In the genomic region with DNA sequence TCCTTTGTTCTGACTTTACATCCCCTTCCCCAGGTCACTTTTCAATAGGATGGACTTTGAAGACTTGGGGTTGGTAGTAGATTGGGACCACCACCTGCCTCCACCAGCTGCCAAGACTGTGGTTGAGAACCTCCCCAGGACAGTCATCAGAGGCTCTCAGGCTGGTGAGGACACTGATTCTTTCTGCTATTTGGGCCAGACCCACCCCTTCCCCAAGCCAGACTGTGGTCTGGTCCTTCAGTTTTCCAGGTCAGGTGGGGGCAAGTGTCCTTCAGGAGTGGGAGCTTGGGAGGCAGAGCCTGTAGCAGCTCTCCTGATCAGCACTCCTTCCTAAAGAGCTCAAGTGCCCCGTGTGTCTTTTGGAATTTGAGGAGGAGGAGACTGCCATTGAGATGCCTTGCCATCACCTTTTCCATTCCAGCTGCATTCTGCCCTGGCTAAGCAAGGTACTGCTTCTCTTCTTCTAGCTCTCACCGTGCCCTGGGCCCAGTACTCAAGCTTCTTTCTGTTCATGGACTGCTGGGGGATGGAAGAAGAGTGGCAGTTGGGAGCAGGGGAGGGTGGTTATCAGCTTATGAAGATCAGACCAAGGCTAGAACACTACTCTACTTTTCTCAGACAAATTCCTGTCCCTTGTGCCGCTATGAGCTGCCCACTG, we compare ENCODE assay signal across 9 cellular contexts. TPM values are rescaled to one million over a fixed set of nuclear protein-coding genes. Genes with fewer than 3 reads are reported as not detected.
DNase-seq lines count a peak whose midpoint lies in the region; ATAC-seq, FAIRE-seq and TF ChIP-seq lines count a peak whose summit lies in the region.
"Had no signal": no experiment of that assay in that cellular context is flagged by ENCODE, and none has a peak within 500 bp of the region (broad histone marks: within the 10 kb centered on the region; RNA-seq: fewer than 3 reads in every experiment).

No MANE protein-coding gene starts in this region.

- no peaks in the 10 kb centered on the region for H3K9me3 Mint-ChIP-seq in WTC11

- TF ChIP-seq CTCF in WTC11 (IDR thresholded peaks at IDR 0.05) (no peak), hepatocyte (IDR thresholded peaks at IDR 0.05; ENCODE audit: poor library complexity) (no peak), smooth muscle cell (IDR thresholded peaks at IDR 0.05; ENCODE audit: borderline replicate concordance, insufficient read depth, poor library complexity, severe bottlenecking) (no peak)

- H3K9me3 ChIP-seq in HAP-1 (no peaks in the 10 kb centered on the region), hepatocyte (ENCODE audit: low read depth) (no peaks in the 10 kb centered on the region), smooth muscle cell (replicated peaks; ENCODE audit: low read depth) (no peaks in the 10 kb centered on the region)

- H3K27ac ChIP-seq in hepatocyte = peak overlapping the region; percentile 75
- H3K27ac ChIP-seq in smooth muscle cell (ENCODE audit: low read depth) = no peak overlapping the region

- peak overlapping the region; percentile 82 for H3K9ac ChIP-seq in smooth muscle cell (ENCODE audit: low read depth)

- FAIRE-seq in frontal cortex (lab: Jason Lieb, UNC) = no peak
- FAIRE-seq: endometrium had no signal

- H3K79me2 ChIP-seq in hepatocyte (peaks cover 26% of the 10 kb centered on the region), smooth muscle cell (ENCODE audit: low read depth) (peaks cover 18% of the 10 kb centered on the region)

- peaks cover 5% of the 10 kb centered on the region for H4K20me1 ChIP-seq in hepatocyte (ENCODE audit: insufficient read depth, poor library complexity, severe bottlenecking)
- peaks cover 15% of the 10 kb centered on the region for H4K20me1 ChIP-seq in smooth muscle cell (ENCODE audit: low read depth)

- POLR2A ChIA-PET in WTC11 (lab: Charles Lee) = no interaction called here

- peaks cover 15% of the 10 kb centered on the region for H3K4me1 Mint-ChIP-seq in WTC11

- 67% methylated on average over 3 of the region's 3 CpGs for WGBS in hepatocyte (ENCODE audit: low lambda C conversion rate, missing lambda C conversion rate)
- WGBS in smooth muscle cell (ENCODE audit: low lambda C conversion rate) = 67% methylated on average over 3 of the region's 3 CpGs

- CTCF ChIA-PET in WTC11 (lab: Charles Lee) = interaction anchor here (1.9 kb wide), 1 partner anchor 40 kb away, joined by 9 read pairs; no protein-coding TSS in a partner anchor

- H3K27me3 ChIP-seq in HAP-1 (ENCODE audit: low read depth) (no peaks in the 10 kb centered on the region), hepatocyte (no peaks in the 10 kb centered on the region), smooth muscle cell (ENCODE audit: low read depth) (no peaks in the 10 kb centered on the region)

- H3K4me1 ChIP-seq in HAP-1 (peaks cover 7% of the 10 kb centered on the region; the same call in 1 of the 2 replicates), hepatocyte (ENCODE audit: insufficient read depth) (peaks cover 10% of the 10 kb centered on the region), smooth muscle cell (ENCODE audit: low read depth) (peaks cover 7% of the 10 kb centered on the region)

- peak overlapping the region; percentile 98 for H3K4me3 Mint-ChIP-seq in WTC11

- H2AFZ ChIP-seq in hepatocyte = no peak overlapping the region
- no peak overlapping the region for H2AFZ ChIP-seq in smooth muscle cell (ENCODE audit: low read depth)

- in situ Hi-C loops in HAP-1 (cut with MboI; ENCODE audit: low sequenced_read_pairs) = no loop called here

- H3K4me3 ChIP-seq in HAP-1 = peak overlapping the region; percentile 73
- H3K4me3 ChIP-seq in hepatocyte = peak overlapping the region; percentile 42
- H3K4me3 ChIP-seq in smooth muscle cell = peak overlapping the region; percentile 66

- DNase-seq in HAP-1 (ENCODE audit: low spot score in 2 of 2) = no peak
- no peak for DNase-seq in WTC11 (ENCODE audit: low spot score)
- DNase-seq in hepatocyte (ENCODE audit: low spot score) = no peak
- DNase-seq in smooth muscle cell (lab: John Stamatoyannopoulos, UW; ENCODE audit: unreplicated experiment) = no peak
- no peak for DNase-seq in frontal cortex (ENCODE audit: low spot score in 2 of 2)
- DNase-seq in NOMO-1 treated with DMSO at 0.1 percent for 48 hours (lab: John Stamatoyannopoulos, UW; ENCODE audit: unreplicated experiment) = no peak
- no peak for DNase-seq in NCI-H774 (lab: John Stamatoyannopoulos, UW)
- no peak for DNase-seq in effector CD4-positive, alpha-beta T cell

- no peak for ATAC-seq in WTC11

- no peaks in the 10 kb centered on the region for H3K9me2 ChIP-seq in hepatocyte (replicated peaks; ENCODE audit: insufficient read depth)

- no peak overlapping the region for H3K27ac Mint-ChIP-seq in WTC11

- H3K36me3 ChIP-seq in HAP-1 (replicated peaks) = peaks cover 26% of the 10 kb centered on the region
- no peaks in the 10 kb centered on the region for H3K36me3 ChIP-seq in hepatocyte (replicated peaks; ENCODE audit: insufficient read depth, low read depth)
- H3K36me3 ChIP-seq in smooth muscle cell (ENCODE audit: low read depth) = no peaks in the 10 kb centered on the region

- H3K36me3 Mint-ChIP-seq in WTC11 = peaks cover 16% of the 10 kb centered on the region

- no peaks in the 10 kb centered on the region for H3F3A ChIP-seq in smooth muscle cell (ENCODE audit: low read depth)

- H3K4me2 ChIP-seq in hepatocyte (peak overlapping the region; percentile 80), smooth muscle cell (peak overlapping the region; percentile 86)

- H3K27me3 Mint-ChIP-seq in WTC11 (ENCODE audit: low read depth) = no peaks in the 10 kb centered on the region; the same call in 1 of the 2 replicates

TF ChIP-seq in WTC11, 78 proteins besides CTCF, POLR2A, EP300 and RAD21 (continues in another document):
- TF ChIP-seq NFATC4 (CRISPR knock-in tag; IDR thresholded peaks at IDR 0.05) (no peak), PREB (CRISPR knock-in tag; IDR thresholded peaks at IDR 0.05; ENCODE audit: borderline replicate concordance) (no peak)
- TF ChIP-seq, protein P1, sequence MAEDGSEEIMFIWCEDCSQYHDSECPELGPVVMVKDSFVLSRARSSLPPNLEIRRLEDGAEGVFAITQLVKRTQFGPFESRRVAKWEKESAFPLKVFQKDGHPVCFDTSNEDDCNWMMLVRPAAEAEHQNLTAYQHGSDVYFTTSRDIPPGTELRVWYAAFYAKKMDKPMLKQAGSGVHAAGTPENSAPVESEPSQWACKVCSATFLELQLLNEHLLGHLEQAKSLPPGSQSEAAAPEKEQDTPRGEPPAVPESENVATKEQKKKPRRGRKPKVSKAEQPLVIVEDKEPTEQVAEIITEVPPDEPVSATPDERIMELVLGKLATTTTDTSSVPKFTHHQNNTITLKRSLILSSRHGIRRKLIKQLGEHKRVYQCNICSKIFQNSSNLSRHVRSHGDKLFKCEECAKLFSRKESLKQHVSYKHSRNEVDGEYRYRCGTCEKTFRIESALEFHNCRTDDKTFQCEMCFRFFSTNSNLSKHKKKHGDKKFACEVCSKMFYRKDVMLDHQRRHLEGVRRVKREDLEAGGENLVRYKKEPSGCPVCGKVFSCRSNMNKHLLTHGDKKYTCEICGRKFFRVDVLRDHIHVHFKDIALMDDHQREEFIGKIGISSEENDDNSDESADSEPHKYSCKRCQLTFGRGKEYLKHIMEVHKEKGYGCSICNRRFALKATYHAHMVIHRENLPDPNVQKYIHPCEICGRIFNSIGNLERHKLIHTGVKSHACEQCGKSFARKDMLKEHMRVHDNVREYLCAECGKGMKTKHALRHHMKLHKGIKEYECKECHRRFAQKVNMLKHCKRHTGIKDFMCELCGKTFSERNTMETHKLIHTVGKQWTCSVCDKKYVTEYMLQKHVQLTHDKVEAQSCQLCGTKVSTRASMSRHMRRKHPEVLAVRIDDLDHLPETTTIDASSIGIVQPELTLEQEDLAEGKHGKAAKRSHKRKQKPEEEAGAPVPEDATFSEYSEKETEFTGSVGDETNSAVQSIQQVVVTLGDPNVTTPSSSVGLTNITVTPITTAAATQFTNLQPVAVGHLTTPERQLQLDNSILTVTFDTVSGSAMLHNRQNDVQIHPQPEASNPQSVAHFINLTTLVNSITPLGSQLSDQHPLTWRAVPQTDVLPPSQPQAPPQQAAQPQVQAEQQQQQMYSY (CRISPR knock-in tag; IDR thresholded peaks at IDR 0.05) = no peak

RNA-seq across cellular contexts. Expression of gene RNF181, which starts 1.1 kb away (rescaled TPM):
- total RNA-seq in WTC11 (2021) (95.4 to 108 TPM (median 102 TPM) in 3 replicates), hepatocyte (139 and 159 TPM in 2 replicates), smooth muscle cell (167 and 195 TPM in 2 replicates), frontal cortex (51.8 TPM)
- polyA plus RNA-seq in hepatocyte (250 and 256 TPM in 2 replicates), smooth muscle cell (316 and 328 TPM in 2 replicates)

RNA-seq across cellular contexts. Expression of gene TMEM150A, which starts 5.9 kb away (rescaled TPM):
- total RNA-seq in WTC11 (2021) (20.9 to 23.1 TPM (median 21.6 TPM) in 3 replicates), hepatocyte (20.1 and 25.7 TPM in 2 replicates), smooth muscle cell (7.7 and 9.1 TPM in 2 replicates), frontal cortex (3.7 TPM)
- polyA plus RNA-seq in hepatocyte (64.6 and 67.9 TPM in 2 replicates), smooth muscle cell (20.0 and 24.1 TPM in 2 replicates)

RNA-seq across cellular contexts. Expression of gene VAMP5, which starts 12.4 kb away (rescaled TPM):
- total RNA-seq in WTC11 (2021) (6.3 to 7.4 TPM (median 7.0 TPM) in 3 replicates), hepatocyte (2.1 and 2.7 TPM in 2 replicates), smooth muscle cell (5.0 and 6.6 TPM in 2 replicates), frontal cortex (3.3 TPM)
- polyA plus RNA-seq in hepatocyte (36.1 TPM in 2 replicates), smooth muscle cell (35.0 and 35.9 TPM in 2 replicates)

RNA-seq across cellular contexts. Expression of gene C2orf68, which starts 15.3 kb away (rescaled TPM):
- total RNA-seq in WTC11 (2021) = 63.8 to 69.6 TPM (median 65.0 TPM) in 3 replicates
- total RNA-seq in hepatocyte = 21.6 and 23.1 TPM in 2 replicates
- 28.3 and 28.4 TPM in 2 replicates for polyA plus RNA-seq in hepatocyte
- 7.9 and 9.1 TPM in 2 replicates for total RNA-seq in smooth muscle cell
- polyA plus RNA-seq in smooth muscle cell = 10.1 and 11.6 TPM in 2 replicates
- 22.8 TPM for total RNA-seq in frontal cortex

RNA-seq across cellular contexts. Expression of gene VAMP8, which starts 19.2 kb away (rescaled TPM):
- total RNA-seq in WTC11 (2021) (48.8 to 55.4 TPM (median 52.0 TPM) in 3 replicates), hepatocyte (50.7 and 70.4 TPM in 2 replicates), smooth muscle cell (9.4 and 15.1 TPM in 2 replicates), frontal cortex (0.82 TPM)
- polyA plus RNA-seq in hepatocyte (213 and 240 TPM in 2 replicates), smooth muscle cell (17.5 and 72.9 TPM in 2 replicates)
